1 cellular context compared by ENCODE assay signal in genomic region chr12:49060237-49061156, GRCh38.
TF ChIP-seq lines count a peak whose summit lies in the region.

TSS of gene KMT2D (minus strand) at chr12:49060794. CDS start at chr12:49055324, 5,470 bp downstream.

TF ChIP-seq in GM12878, 131 proteins besides CTCF, POLR2A, EP300 and RAD21 (continued from another document and continues in another):
- TF ChIP-seq, protein P1, sequence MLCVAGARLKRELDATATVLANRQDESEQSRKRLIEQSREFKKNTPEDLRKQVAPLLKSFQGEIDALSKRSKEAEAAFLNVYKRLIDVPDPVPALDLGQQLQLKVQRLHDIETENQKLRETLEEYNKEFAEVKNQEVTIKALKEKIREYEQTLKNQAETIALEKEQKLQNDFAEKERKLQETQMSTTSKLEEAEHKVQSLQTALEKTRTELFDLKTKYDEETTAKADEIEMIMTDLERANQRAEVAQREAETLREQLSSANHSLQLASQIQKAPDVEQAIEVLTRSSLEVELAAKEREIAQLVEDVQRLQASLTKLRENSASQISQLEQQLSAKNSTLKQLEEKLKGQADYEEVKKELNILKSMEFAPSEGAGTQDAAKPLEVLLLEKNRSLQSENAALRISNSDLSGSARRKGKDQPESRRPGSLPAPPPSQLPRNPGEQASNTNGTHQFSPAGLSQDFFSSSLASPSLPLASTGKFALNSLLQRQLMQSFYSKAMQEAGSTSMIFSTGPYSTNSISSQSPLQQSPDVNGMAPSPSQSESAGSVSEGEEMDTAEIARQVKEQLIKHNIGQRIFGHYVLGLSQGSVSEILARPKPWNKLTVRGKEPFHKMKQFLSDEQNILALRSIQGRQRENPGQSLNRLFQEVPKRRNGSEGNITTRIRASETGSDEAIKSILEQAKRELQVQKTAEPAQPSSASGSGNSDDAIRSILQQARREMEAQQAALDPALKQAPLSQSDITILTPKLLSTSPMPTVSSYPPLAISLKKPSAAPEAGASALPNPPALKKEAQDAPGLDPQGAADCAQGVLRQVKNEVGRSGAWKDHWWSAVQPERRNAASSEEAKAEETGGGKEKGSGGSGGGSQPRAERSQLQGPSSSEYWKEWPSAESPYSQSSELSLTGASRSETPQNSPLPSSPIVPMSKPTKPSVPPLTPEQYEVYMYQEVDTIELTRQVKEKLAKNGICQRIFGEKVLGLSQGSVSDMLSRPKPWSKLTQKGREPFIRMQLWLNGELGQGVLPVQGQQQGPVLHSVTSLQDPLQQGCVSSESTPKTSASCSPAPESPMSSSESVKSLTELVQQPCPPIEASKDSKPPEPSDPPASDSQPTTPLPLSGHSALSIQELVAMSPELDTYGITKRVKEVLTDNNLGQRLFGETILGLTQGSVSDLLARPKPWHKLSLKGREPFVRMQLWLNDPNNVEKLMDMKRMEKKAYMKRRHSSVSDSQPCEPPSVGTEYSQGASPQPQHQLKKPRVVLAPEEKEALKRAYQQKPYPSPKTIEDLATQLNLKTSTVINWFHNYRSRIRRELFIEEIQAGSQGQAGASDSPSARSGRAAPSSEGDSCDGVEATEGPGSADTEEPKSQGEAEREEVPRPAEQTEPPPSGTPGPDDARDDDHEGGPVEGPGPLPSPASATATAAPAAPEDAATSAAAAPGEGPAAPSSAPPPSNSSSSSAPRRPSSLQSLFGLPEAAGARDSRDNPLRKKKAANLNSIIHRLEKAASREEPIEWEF (IDR thresholded peaks at IDR 0.05; ENCODE audit: insufficient replicate concordance, low read depth, low read length), result no peak
- TF ChIP-seq JUND (IDR thresholded peaks at IDR 0.05; ENCODE audit: low read depth, low read length) (no peak), PRDM15 (CRISPR knock-in tag; IDR thresholded peaks at IDR 0.05) (no peak), GATAD2B (conservative IDR thresholded peaks at IDR 0.05; ENCODE audit: low read depth) (peak; percentile 96), ZNF24 (IDR thresholded peaks at IDR 0.05) (0 out of 2 replicates have a peak, but pooled peaks have one; percentile 26), ZZZ3 (IDR thresholded peaks at IDR 0.05; ENCODE audit: control insufficient read depth, insufficient read length, low read depth) (no peak), PAX8 (IDR thresholded peaks at IDR 0.05) (0 out of 2 replicates have a peak, but pooled peaks have one; percentile 34), NFYA (IDR thresholded peaks at IDR 0.05; ENCODE audit: borderline replicate concordance, low read depth, low read length) (no peak), PBX3 (IDR thresholded peaks at IDR 0.05; ENCODE audit: insufficient replicate concordance, low read depth, low read length) (peak; percentile 86), SRF (IDR thresholded peaks at IDR 0.05; ENCODE audit: low read depth in 2 of 2, low read length in 2 of 2) (peak in 1 of 2 experiments; percentile 65; a peak in 1 of 4 replicates), MTA2 (IDR thresholded peaks at IDR 0.05; ENCODE audit: low read depth) (peak; percentile 83), EED (IDR thresholded peaks at IDR 0.05; ENCODE audit: low read depth) (peak; percentile 76; the same call in 1 of the 2 replicates), BACH1 (IDR thresholded peaks at IDR 0.05; ENCODE audit: borderline replicate concordance) (peak; percentile 69; the same call in 1 of the 2 replicates), MTA3 (IDR thresholded peaks at IDR 0.05; ENCODE audit: borderline replicate concordance, low read length) (0 out of 2 replicates have a peak, but pooled peaks have one; percentile 50), POLR2AphosphoS2 (IDR thresholded peaks at IDR 0.05; ENCODE audit: low read depth, low read length) (peak; percentile 62; the same call in 1 of the 2 replicates), E2F8 (IDR thresholded peaks at IDR 0.05; ENCODE audit: low read depth, partially characterized antibody) (peak; percentile 86), ZBED1 (IDR thresholded peaks at IDR 0.05; ENCODE audit: borderline replicate concordance) (peak; percentile 36; the same call in 1 of the 2 replicates), CEBPB (IDR thresholded peaks at IDR 0.05; ENCODE audit: borderline replicate concordance in 1 of 2, low read depth in 2 of 2, low read length in 2 of 2) (0 out of 4 replicates have a peak, but pooled peaks of 1 of the 2 experiments have one; percentile 6), PAX5 (IDR thresholded peaks at IDR 0.05; ENCODE audit: borderline replicate concordance, low read depth, low read length) (peak; percentile 62; the same call in 1 of the 2 replicates), CBX3 (IDR thresholded peaks at IDR 0.05; ENCODE audit: borderline replicate concordance, low read depth) (no peak), TBL1XR1 (IDR thresholded peaks at IDR 0.05; ENCODE audit: low read depth, low read length) (peak; percentile 44; the same call in 1 of the 2 replicates), NFXL1 (IDR thresholded peaks at IDR 0.05; ENCODE audit: borderline replicate concordance) (no peak), CHD4 (IDR thresholded peaks at IDR 0.05) (no peak), YBX1 (IDR thresholded peaks at IDR 0.05) (no peak)
- TF ChIP-seq, protein P2, sequence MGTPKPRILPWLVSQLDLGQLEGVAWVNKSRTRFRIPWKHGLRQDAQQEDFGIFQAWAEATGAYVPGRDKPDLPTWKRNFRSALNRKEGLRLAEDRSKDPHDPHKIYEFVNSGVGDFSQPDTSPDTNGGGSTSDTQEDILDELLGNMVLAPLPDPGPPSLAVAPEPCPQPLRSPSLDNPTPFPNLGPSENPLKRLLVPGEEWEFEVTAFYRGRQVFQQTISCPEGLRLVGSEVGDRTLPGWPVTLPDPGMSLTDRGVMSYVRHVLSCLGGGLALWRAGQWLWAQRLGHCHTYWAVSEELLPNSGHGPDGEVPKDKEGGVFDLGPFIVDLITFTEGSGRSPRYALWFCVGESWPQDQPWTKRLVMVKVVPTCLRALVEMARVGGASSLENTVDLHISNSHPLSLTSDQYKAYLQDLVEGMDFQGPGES (IDR thresholded peaks at IDR 0.05), result no peak
- TF ChIP-seq, protein P3, sequence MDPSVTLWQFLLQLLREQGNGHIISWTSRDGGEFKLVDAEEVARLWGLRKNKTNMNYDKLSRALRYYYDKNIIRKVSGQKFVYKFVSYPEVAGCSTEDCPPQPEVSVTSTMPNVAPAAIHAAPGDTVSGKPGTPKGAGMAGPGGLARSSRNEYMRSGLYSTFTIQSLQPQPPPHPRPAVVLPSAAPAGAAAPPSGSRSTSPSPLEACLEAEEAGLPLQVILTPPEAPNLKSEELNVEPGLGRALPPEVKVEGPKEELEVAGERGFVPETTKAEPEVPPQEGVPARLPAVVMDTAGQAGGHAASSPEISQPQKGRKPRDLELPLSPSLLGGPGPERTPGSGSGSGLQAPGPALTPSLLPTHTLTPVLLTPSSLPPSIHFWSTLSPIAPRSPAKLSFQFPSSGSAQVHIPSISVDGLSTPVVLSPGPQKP (IDR thresholded peaks at IDR 0.05; ENCODE audit: low read depth, low read length), result peak; percentile 76; the same call in 1 of the 2 replicates
- TF ChIP-seq, protein P4, sequence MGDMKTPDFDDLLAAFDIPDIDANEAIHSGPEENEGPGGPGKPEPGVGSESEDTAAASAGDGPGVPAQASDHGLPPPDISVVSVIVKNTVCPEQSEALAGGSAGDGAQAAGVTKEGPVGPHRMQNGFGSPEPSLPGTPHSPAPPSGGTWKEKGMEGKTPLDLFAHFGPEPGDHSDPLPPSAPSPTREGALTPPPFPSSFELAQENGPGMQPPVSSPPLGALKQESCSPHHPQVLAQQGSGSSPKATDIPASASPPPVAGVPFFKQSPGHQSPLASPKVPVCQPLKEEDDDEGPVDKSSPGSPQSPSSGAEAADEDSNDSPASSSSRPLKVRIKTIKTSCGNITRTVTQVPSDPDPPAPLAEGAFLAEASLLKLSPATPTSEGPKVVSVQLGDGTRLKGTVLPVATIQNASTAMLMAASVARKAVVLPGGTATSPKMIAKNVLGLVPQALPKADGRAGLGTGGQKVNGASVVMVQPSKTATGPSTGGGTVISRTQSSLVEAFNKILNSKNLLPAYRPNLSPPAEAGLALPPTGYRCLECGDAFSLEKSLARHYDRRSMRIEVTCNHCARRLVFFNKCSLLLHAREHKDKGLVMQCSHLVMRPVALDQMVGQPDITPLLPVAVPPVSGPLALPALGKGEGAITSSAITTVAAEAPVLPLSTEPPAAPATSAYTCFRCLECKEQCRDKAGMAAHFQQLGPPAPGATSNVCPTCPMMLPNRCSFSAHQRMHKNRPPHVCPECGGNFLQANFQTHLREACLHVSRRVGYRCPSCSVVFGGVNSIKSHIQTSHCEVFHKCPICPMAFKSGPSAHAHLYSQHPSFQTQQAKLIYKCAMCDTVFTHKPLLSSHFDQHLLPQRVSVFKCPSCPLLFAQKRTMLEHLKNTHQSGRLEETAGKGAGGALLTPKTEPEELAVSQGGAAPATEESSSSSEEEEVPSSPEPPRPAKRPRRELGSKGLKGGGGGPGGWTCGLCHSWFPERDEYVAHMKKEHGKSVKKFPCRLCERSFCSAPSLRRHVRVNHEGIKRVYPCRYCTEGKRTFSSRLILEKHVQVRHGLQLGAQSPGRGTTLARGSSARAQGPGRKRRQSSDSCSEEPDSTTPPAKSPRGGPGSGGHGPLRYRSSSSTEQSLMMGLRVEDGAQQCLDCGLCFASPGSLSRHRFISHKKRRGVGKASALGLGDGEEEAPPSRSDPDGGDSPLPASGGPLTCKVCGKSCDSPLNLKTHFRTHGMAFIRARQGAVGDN (IDR thresholded peaks at IDR 0.05), result 0 out of 2 replicates have a peak, but pooled peaks have one; percentile 20
- TF ChIP-seq, protein P5, sequence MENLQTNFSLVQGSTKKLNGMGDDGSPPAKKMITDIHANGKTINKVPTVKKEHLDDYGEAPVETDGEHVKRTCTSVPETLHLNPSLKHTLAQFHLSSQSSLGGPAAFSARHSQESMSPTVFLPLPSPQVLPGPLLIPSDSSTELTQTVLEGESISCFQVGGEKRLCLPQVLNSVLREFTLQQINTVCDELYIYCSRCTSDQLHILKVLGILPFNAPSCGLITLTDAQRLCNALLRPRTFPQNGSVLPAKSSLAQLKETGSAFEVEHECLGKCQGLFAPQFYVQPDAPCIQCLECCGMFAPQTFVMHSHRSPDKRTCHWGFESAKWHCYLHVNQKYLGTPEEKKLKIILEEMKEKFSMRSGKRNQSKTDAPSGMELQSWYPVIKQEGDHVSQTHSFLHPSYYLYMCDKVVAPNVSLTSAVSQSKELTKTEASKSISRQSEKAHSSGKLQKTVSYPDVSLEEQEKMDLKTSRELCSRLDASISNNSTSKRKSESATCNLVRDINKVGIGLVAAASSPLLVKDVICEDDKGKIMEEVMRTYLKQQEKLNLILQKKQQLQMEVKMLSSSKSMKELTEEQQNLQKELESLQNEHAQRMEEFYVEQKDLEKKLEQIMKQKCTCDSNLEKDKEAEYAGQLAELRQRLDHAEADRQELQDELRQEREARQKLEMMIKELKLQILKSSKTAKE (IDR thresholded peaks at IDR 0.05; ENCODE audit: low read depth, poor library complexity, severe bottlenecking), result peak; percentile 93
